ENCODE assay signal across 1 cellular context in genomic region chr10:96690755-96691730, GRCh38.
TF ChIP-seq lines count a peak whose summit lies in the region.

No MANE protein-coding gene starts in this region.

TF ChIP-seq in H1, 55 proteins besides CTCF, POLR2A, EP300 and RAD21:
- TF ChIP-seq EGR1 (IDR thresholded peaks at IDR 0.05; ENCODE audit: borderline replicate concordance, low read depth, low read length) (no peak), HDAC6 (IDR thresholded peaks at IDR 0.05; ENCODE audit: low read depth, low read length) (no peak), NRF1 (IDR thresholded peaks at IDR 0.05; ENCODE audit: low read depth, low read length) (no peak)
